19 cellular contexts compared by ENCODE assay signal in genomic region chr10:79092292-79092896, GRCh38. TPM values are rescaled to one million over a fixed set of nuclear protein-coding genes. Genes with fewer than 3 reads are reported as not detected.
DNase-seq lines count a peak whose midpoint lies in the region; ATAC-seq and TF ChIP-seq lines count a peak whose summit lies in the region.
"Had no signal": no experiment of that assay in that cellular context is flagged by ENCODE, and none has a peak within 500 bp of the region (broad histone marks: within the 10 kb centered on the region; RNA-seq: fewer than 3 reads in every experiment).

No MANE protein-coding gene starts in this region.

- no peaks in the 10 kb centered on the region for H3K36me3 Mint-ChIP-seq in activated T-helper 2 cell treated with anti-CD3 and anti-CD28 coated beads, Interferon-gamma antibody, Interleukin-2, Interleukin-4, amounts not matched to agents 10 μg/mL and 5 μg/mL and 100 μg/mL, durations not matched to agents 14 hours and 24 hours and 36 hours (ENCODE audit: low read depth)
- no peaks in the 10 kb centered on the region for H3K36me3 Mint-ChIP-seq in naive thymus-derived CD4-positive, alpha-beta T cell
- H3K36me3 Mint-ChIP-seq: activated naive CD8-positive, alpha-beta T cell had no signal

- no peak for TF ChIP-seq POLR2A in upper lobe of left lung (IDR thresholded peaks at IDR 0.05)

- DNase-seq in cardiac muscle cell (ENCODE audit: low read depth in 1 of 2, low spot score in 1 of 2): no peak
- DNase-seq in cardiac septum (ENCODE audit: low spot score): no peak
- no peak for DNase-seq in activated T-helper 2 cell treated with anti-CD3 and anti-CD28 coated beads, Interferon-gamma antibody, Interleukin-2, Interleukin-4, amounts not matched to agents 10 μg/mL and 5 μg/mL and 100 μg/mL, durations not matched to agents 14 hours and 24 hours and 36 hours (ENCODE audit: low spot score)
- DNase-seq in naive thymus-derived CD4-positive, alpha-beta T cell: no peak
- DNase-seq in upper lobe of left lung: no peak
- DNase-seq: ACHN; activated CD4-positive, CD25-positive, alpha-beta regulatory T cell treated with anti-CD3 and anti-CD28 coated beads, Interleukin-2, amount 50 U/mL, for 72 hours; Calu3; GF-D8; midbrain; NCI-H1694 treated with DMSO at 0.1 percent for 48 hours; NCI-H524 treated with DMSO at 0.1 percent for 48 hours; ovary; stimulated activated naive CD8-positive, alpha-beta T cell treated with anti-CD3 and anti-CD28 coated beads, Interleukin-15, Interleukin-2, amounts not matched to agents 100 U/mL and 50 U/mL, for 24 hours; SW 1271 had no signal

- ATAC-seq in naive thymus-derived CD4-positive, alpha-beta T cell: peak; percentile 25
- ATAC-seq in upper lobe of left lung (ENCODE audit: low FRiP score in 2 of 2): no peak
- no peak for ATAC-seq in HG02759 (IDR thresholded peaks at IDR 0.05; ENCODE audit: unreplicated experiment)
- ATAC-seq in HG02973 (IDR thresholded peaks at IDR 0.05; ENCODE audit: unreplicated experiment): no peak
- no peak for ATAC-seq in HG03460 (IDR thresholded peaks at IDR 0.05; ENCODE audit: unreplicated experiment)
- ATAC-seq: stimulated activated naive CD8-positive, alpha-beta T cell treated with anti-CD3 and anti-CD28 coated beads, Interleukin-15, Interleukin-2, amounts not matched to agents 100 U/mL and 50 U/mL, for 24 hours had no signal

- H3K4me3 Mint-ChIP-seq in activated T-helper 2 cell treated with anti-CD3 and anti-CD28 coated beads, Interferon-gamma antibody, Interleukin-2, Interleukin-4, amounts not matched to agents 10 μg/mL and 5 μg/mL and 100 μg/mL, durations not matched to agents 14 hours and 24 hours and 36 hours (ENCODE audit: low read depth): no peak overlapping the region
- H3K4me3 Mint-ChIP-seq in naive thymus-derived CD4-positive, alpha-beta T cell: peak overlapping the region in 5 of 10 donors; percentile 15 to 63 (median 36)
- H3K4me3 Mint-ChIP-seq: activated naive CD8-positive, alpha-beta T cell had no signal

- peaks cover 33% of the 10 kb centered on the region for H3K4me1 Mint-ChIP-seq in activated T-helper 2 cell treated with anti-CD3 and anti-CD28 coated beads, Interferon-gamma antibody, Interleukin-2, Interleukin-4, amounts not matched to agents 10 μg/mL and 5 μg/mL and 100 μg/mL, durations not matched to agents 14 hours and 24 hours and 36 hours (ENCODE audit: low read depth)
- peaks cover 41 to 68% (median 49%) of the 10 kb centered on the region in 7 donors for H3K4me1 Mint-ChIP-seq in naive thymus-derived CD4-positive, alpha-beta T cell

- peaks cover 34% of the 10 kb centered on the region for H3K4me1 ChIP-seq in cardiac muscle cell (ENCODE audit: low read depth)
- H3K4me1 ChIP-seq in naive thymus-derived CD4-positive, alpha-beta T cell (ENCODE audit: control insufficient read depth in 2 of 2, insufficient read depth in 2 of 2, low read length in 2 of 2): peaks cover 0 to 12% of the 10 kb centered on the region in 2 donors
- H3K4me1 ChIP-seq in upper lobe of left lung: peaks cover 83 to 96% (median 92%) of the 10 kb centered on the region in 4 donors

- TF ChIP-seq EP300 in upper lobe of left lung (IDR thresholded peaks at IDR 0.05): no peak

- no peak for TF ChIP-seq CTCF in cardiac muscle cell (IDR thresholded peaks at IDR 0.05; ENCODE audit: low read depth, low read length)
- no peak for TF ChIP-seq CTCF in upper lobe of left lung (IDR thresholded peaks at IDR 0.05)

- H3K27me3 ChIP-seq in cardiac muscle cell (no peaks in the 10 kb centered on the region), upper lobe of left lung (no peaks in the 10 kb centered on the region)
- H3K27me3 ChIP-seq in naive thymus-derived CD4-positive, alpha-beta T cell (ENCODE audit: control insufficient read depth in 2 of 2, insufficient read depth in 2 of 2, low read length in 2 of 2): no peaks in the 10 kb centered on the region
- H3K27me3 ChIP-seq: ovary had no signal

- H3K4me3 ChIP-seq in cardiac muscle cell: no peak overlapping the region
- no peak overlapping the region for H3K4me3 ChIP-seq in naive thymus-derived CD4-positive, alpha-beta T cell (ENCODE audit: low read length)
- no peak overlapping the region for H3K4me3 ChIP-seq in upper lobe of left lung
- H3K4me3 ChIP-seq: ovary had no signal

- POLR2A ChIA-PET in naive thymus-derived CD4-positive, alpha-beta T cell (lab: Charles Lee): no interaction called here

- WGBS in upper lobe of left lung, 2 donors: 86% methylated on average over 9 to 10 of the region's 10 CpGs

- no peaks in the 10 kb centered on the region for H3K27me3 Mint-ChIP-seq in activated T-helper 2 cell treated with anti-CD3 and anti-CD28 coated beads, Interferon-gamma antibody, Interleukin-2, Interleukin-4, amounts not matched to agents 10 μg/mL and 5 μg/mL and 100 μg/mL, durations not matched to agents 14 hours and 24 hours and 36 hours (ENCODE audit: low read depth)
- H3K27me3 Mint-ChIP-seq in naive thymus-derived CD4-positive, alpha-beta T cell: no peaks in the 10 kb centered on the region
- H3K27me3 Mint-ChIP-seq: activated naive CD8-positive, alpha-beta T cell had no signal

- H3K9me3 Mint-ChIP-seq in activated T-helper 2 cell treated with anti-CD3 and anti-CD28 coated beads, Interferon-gamma antibody, Interleukin-2, Interleukin-4, amounts not matched to agents 10 μg/mL and 5 μg/mL and 100 μg/mL, durations not matched to agents 14 hours and 24 hours and 36 hours: no peaks in the 10 kb centered on the region
- H3K9me3 Mint-ChIP-seq in naive thymus-derived CD4-positive, alpha-beta T cell: peaks cover 0 to 1% (median 0%) of the 10 kb centered on the region in 11 donors

- H3K36me3 ChIP-seq in cardiac muscle cell: no peaks in the 10 kb centered on the region
- no peaks in the 10 kb centered on the region for H3K36me3 ChIP-seq in naive thymus-derived CD4-positive, alpha-beta T cell (ENCODE audit: control insufficient read depth in 2 of 3, insufficient read depth in 3 of 3, low read length in 3 of 3)
- no peaks in the 10 kb centered on the region for H3K36me3 ChIP-seq in upper lobe of left lung
- H3K36me3 ChIP-seq: ovary had no signal

- CTCF ChIA-PET in naive thymus-derived CD4-positive, alpha-beta T cell (lab: Charles Lee): no interaction called here

- peak overlapping the region; percentile 42 for H3K27ac Mint-ChIP-seq in activated T-helper 2 cell treated with anti-CD3 and anti-CD28 coated beads, Interferon-gamma antibody, Interleukin-2, Interleukin-4, amounts not matched to agents 10 μg/mL and 5 μg/mL and 100 μg/mL, durations not matched to agents 14 hours and 24 hours and 36 hours
- peak overlapping the region in 4 of 9 donors; percentile 26 to 55 (median 48) for H3K27ac Mint-ChIP-seq in naive thymus-derived CD4-positive, alpha-beta T cell

- no peaks in the 10 kb centered on the region for H3K9me3 ChIP-seq in cardiac muscle cell (ENCODE audit: low read depth)
- H3K9me3 ChIP-seq in naive thymus-derived CD4-positive, alpha-beta T cell (ENCODE audit: control insufficient read depth in 2 of 3, low read length in 3 of 3): no peaks in the 10 kb centered on the region
- H3K9me3 ChIP-seq in upper lobe of left lung: no peaks in the 10 kb centered on the region
- H3K9me3 ChIP-seq: ovary had no signal

- intact Hi-C loops in cardiac septum (cut with DNase I): no loop called here
- intact Hi-C loops in activated T-helper 2 cell treated with anti-CD3 and anti-CD28 coated beads, Interferon-gamma antibody, Interleukin-2, Interleukin-4, amounts not matched to agents 10 μg/mL and 5 μg/mL and 100 μg/mL, durations not matched to agents 14 hours and 24 hours and 36 hours (cut with micrococcal nuclease): no loop called here
- intact Hi-C loops in naive thymus-derived CD4-positive, alpha-beta T cell (cut with micrococcal nuclease): no loop called here

- peak overlapping the region; percentile 39 for H3K27ac ChIP-seq in cardiac muscle cell
- H3K27ac ChIP-seq in naive thymus-derived CD4-positive, alpha-beta T cell (ENCODE audit: low read depth, low read length): no peak overlapping the region
- peak overlapping the region in 3 of 4 donors; percentile 60 to 83 (median 82) for H3K27ac ChIP-seq in upper lobe of left lung

RNA-seq across cellular contexts. Expression of gene ZMIZ1, which starts 23.6 kb away (rescaled TPM):
- total RNA-seq in cardiac muscle cell (57.1 and 78.8 TPM in 2 replicates), cardiac septum (40.7 TPM), upper lobe of left lung (10 to 100 TPM; 51.0 to 99.2 (median 91.8) TPM)
- polyA plus RNA-seq in cardiac muscle cell: 48.2 and 57.7 TPM in 2 replicates
- 79.2 and 80.4 TPM in 2 replicates for total RNA-seq in activated T-helper 2 cell treated with anti-CD3 and anti-CD28 coated beads, Interferon-gamma antibody, Interleukin-2, Interleukin-4, amounts not matched to agents 10 μg/mL and 5 μg/mL and 100 μg/mL, durations not matched to agents 14 hours and 24 hours and 36 hours
- 10 to 100 TPM; 13.5 to 57.2 (median 24.5) TPM for total RNA-seq in naive thymus-derived CD4-positive, alpha-beta T cell
- polyA plus RNA-seq in naive thymus-derived CD4-positive, alpha-beta T cell: 1 to 10 TPM; 1.8 to 4.2 TPM
